ENCODE assay signal across 16 cellular contexts in genomic region chr10:77249901-77250459, GRCh38.
"Had no signal": no experiment of that assay in that cellular context is flagged by ENCODE, and none has a peak within 500 bp of the region (broad histone marks: within the 10 kb centered on the region; RNA-seq: fewer than 3 reads in every experiment).

No MANE protein-coding gene starts in this region.

- H3K27me3 Mint-ChIP-seq: activated CD4-positive, alpha-beta memory T cell treated with anti-CD3 and anti-CD28 coated beads, Interleukin-2, amount 10 ng/mL, durations not matched to agents 7 days and 5 days; activated CD8-positive, alpha-beta memory T cell treated with anti-CD3 and anti-CD28 coated beads, Interleukin-2, amount 10 ng/mL, durations not matched to agents 7 days and 5 days; activated naive CD8-positive, alpha-beta T cell; T-cell; type B pancreatic cell had no signal

- DNase-seq: activated B cell treated with CpG ODN at 0.5 μM for 24 hours; activated CD4-positive, alpha-beta memory T cell treated with anti-CD3 and anti-CD28 coated beads, Interleukin-2, amount 10 ng/mL, durations not matched to agents 7 days and 5 days; activated CD4-positive, alpha-beta T cell treated with anti-CD3 and anti-CD28 coated beads for 4 hours; activated CD8-positive, alpha-beta memory T cell treated with anti-CD3 and anti-CD28 coated beads, Interleukin-2, amount 10 ng/mL, durations not matched to agents 7 days and 5 days; dorsolateral prefrontal cortex; foreskin melanocyte; head of caudate nucleus; kidney glomerular epithelial cell; stimulated activated CD4-positive, alpha-beta T cell treated with anti-CD3 and anti-CD28 coated beads, Interleukin-12 subunit alpha, Interleukin-12 subunit beta, amount 100 ng/mL, for 4 hours; stimulated activated CD4-positive, alpha-beta T cell treated with anti-CD3 and anti-CD28 coated beads, Interleukin-1b, Interleukin-23, amount 100 ng/mL, for 48 hours; stimulated activated naive CD4-positive, alpha-beta T cell treated with Interleukin-2 at 50 U/mL for 16 hours; T-cell; T-helper 9 cell had no signal

- ATAC-seq: activated CD8-positive, alpha-beta memory T cell treated with anti-CD3 and anti-CD28 coated beads, Interleukin-2, amount 10 ng/mL, durations not matched to agents 7 days and 5 days; T-cell had no signal

- H3K36me3 Mint-ChIP-seq: activated CD8-positive, alpha-beta memory T cell treated with anti-CD3 and anti-CD28 coated beads, Interleukin-2, amount 10 ng/mL, durations not matched to agents 7 days and 5 days; activated naive CD8-positive, alpha-beta T cell; T-cell; type B pancreatic cell had no signal

- H3K4me3 ChIP-seq: dorsolateral prefrontal cortex had no signal

- H3K4me1 Mint-ChIP-seq: activated B cell treated with CpG ODN at 0.5 μM for 24 hours; activated CD4-positive, alpha-beta memory T cell treated with anti-CD3 and anti-CD28 coated beads, Interleukin-2, amount 10 ng/mL, durations not matched to agents 7 days and 5 days; activated CD8-positive, alpha-beta memory T cell treated with anti-CD3 and anti-CD28 coated beads, Interleukin-2, amount 10 ng/mL, durations not matched to agents 7 days and 5 days had no signal

- H3K4me3 Mint-ChIP-seq: activated B cell treated with CpG ODN at 0.5 μM for 24 hours; activated CD4-positive, alpha-beta memory T cell treated with anti-CD3 and anti-CD28 coated beads, Interleukin-2, amount 10 ng/mL, durations not matched to agents 7 days and 5 days; activated CD8-positive, alpha-beta memory T cell treated with anti-CD3 and anti-CD28 coated beads, Interleukin-2, amount 10 ng/mL, durations not matched to agents 7 days and 5 days; activated naive CD8-positive, alpha-beta T cell; nephron; T-cell; type B pancreatic cell had no signal

- H3K27ac Mint-ChIP-seq: activated B cell treated with CpG ODN at 0.5 μM for 24 hours; activated CD4-positive, alpha-beta memory T cell treated with anti-CD3 and anti-CD28 coated beads, Interleukin-2, amount 10 ng/mL, durations not matched to agents 7 days and 5 days; activated CD8-positive, alpha-beta memory T cell treated with anti-CD3 and anti-CD28 coated beads, Interleukin-2, amount 10 ng/mL, durations not matched to agents 7 days and 5 days; activated naive CD8-positive, alpha-beta T cell; T-cell had no signal

- H3K27me3 ChIP-seq: dorsolateral prefrontal cortex had no signal
